ENCODE assay signal across 16 cellular contexts in the genomic region with DNA sequence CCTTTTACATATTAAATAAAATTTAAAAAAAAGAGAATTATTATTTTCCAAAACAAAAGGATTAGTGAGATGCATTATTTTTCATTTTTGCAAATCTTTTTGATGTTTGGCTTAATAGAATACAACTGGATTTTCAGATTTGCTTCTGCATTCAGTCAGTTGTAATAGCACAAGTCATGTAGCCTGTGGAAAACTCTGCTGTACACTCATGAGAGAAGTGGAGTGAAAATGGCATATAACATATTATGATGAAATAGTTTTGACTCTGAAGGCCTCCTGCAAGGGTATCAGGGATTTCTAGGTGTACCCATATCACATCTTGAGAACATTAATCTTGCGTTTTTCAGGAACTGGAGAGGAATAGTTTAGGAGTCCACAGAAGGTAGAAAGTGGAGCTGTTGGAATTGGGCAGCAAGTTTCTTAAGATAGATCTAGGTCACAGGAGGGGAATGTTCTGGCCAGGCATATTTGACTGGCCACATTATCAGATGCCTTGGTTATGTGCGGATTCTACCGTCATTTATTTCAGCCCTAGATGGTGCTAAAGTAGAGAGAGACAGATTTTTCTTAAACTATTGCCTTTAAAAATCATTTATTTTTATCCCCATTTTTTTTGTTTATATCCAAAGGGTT. TPM values are rescaled to one million over a fixed set of nuclear protein-coding genes. Genes with fewer than 3 reads are reported as not detected.
DNase-seq lines count a peak whose midpoint lies in the region; ATAC-seq and TF ChIP-seq lines count a peak whose summit lies in the region.
"Had no signal": no experiment of that assay in that cellular context is flagged by ENCODE, and none has a peak within 500 bp of the region (broad histone marks: within the 10 kb centered on the region; RNA-seq: fewer than 3 reads in every experiment).

No MANE protein-coding gene starts in this region.

- H3K9me3 ChIP-seq in CD4-positive, alpha-beta T cell (ENCODE audit: control insufficient read depth, low read length), result no peaks in the 10 kb centered on the region
- H3K9me3 ChIP-seq in OCI-LY1 (ENCODE audit: low read length), result peaks cover 5% of the 10 kb centered on the region; the same call in 1 of the 2 replicates
- no peaks in the 10 kb centered on the region for H3K9me3 ChIP-seq in naive thymus-derived CD4-positive, alpha-beta T cell (ENCODE audit: control insufficient read depth in 2 of 3, low read length in 3 of 3)
- peaks cover 18% of the 10 kb centered on the region for H3K9me3 ChIP-seq in endodermal cell (ENCODE audit: control insufficient read depth, low read length)
- H3K9me3 ChIP-seq: BE2C, SK-N-SH had no signal

- no peaks in the 10 kb centered on the region for H4K20me1 ChIP-seq in OCI-LY1 (ENCODE audit: insufficient read depth, low read length)

- H3K4me1 Mint-ChIP-seq in CD4-positive, alpha-beta T cell (ENCODE audit: low read depth), result peaks cover 76% of the 10 kb centered on the region
- peaks cover 42 to 71% of the 10 kb centered on the region in 2 donors for H3K4me1 Mint-ChIP-seq in effector memory CD8-positive, alpha-beta T cell (ENCODE audit: low read depth in 2 of 2)
- H3K4me1 Mint-ChIP-seq in naive thymus-derived CD4-positive, alpha-beta T cell, result peaks cover 54 to 93% (median 83%) of the 10 kb centered on the region in 7 donors
- peaks cover 5% of the 10 kb centered on the region for H3K4me1 Mint-ChIP-seq in endodermal cell

- no peaks in the 10 kb centered on the region for H3K27me3 ChIP-seq in CD4-positive, alpha-beta T cell (ENCODE audit: control insufficient read depth, insufficient read depth, low read length)
- H3K27me3 ChIP-seq in OCI-LY1 (ENCODE audit: insufficient read depth, low read length), result no peaks in the 10 kb centered on the region
- H3K27me3 ChIP-seq in naive thymus-derived CD4-positive, alpha-beta T cell (ENCODE audit: control insufficient read depth in 2 of 2, insufficient read depth in 2 of 2, low read length in 2 of 2), result no peaks in the 10 kb centered on the region
- no peaks in the 10 kb centered on the region for H3K27me3 ChIP-seq in endodermal cell (ENCODE audit: control insufficient read depth, insufficient read depth, low read length, poor library complexity, severe bottlenecking)
- H3K27me3 ChIP-seq: BE2C, brain microvascular endothelial cell had no signal

- H3K36me3 ChIP-seq in OCI-LY1 (ENCODE audit: insufficient read depth, low read length) (peaks cover 42% of the 10 kb centered on the region), endodermal cell (ENCODE audit: control insufficient read depth, insufficient read depth, low read length) (no peaks in the 10 kb centered on the region)
- no peaks in the 10 kb centered on the region for H3K36me3 ChIP-seq in naive thymus-derived CD4-positive, alpha-beta T cell (ENCODE audit: control insufficient read depth in 2 of 3, insufficient read depth in 3 of 3, low read length in 3 of 3)
- H3K36me3 ChIP-seq: brain microvascular endothelial cell had no signal

- H2AFZ ChIP-seq in OCI-LY1 (ENCODE audit: low read length), result no peak overlapping the region
- H2AFZ ChIP-seq: GM23338 had no signal

- intact Hi-C loops in CD4-positive, alpha-beta T cell (cut with DNase I, micrococcal nuclease), result loop anchor here in 1 of 2 experiments (1.0 kb wide), 1 partner anchor 13 kb away; no protein-coding TSS in a partner anchor
- intact Hi-C loops in naive thymus-derived CD4-positive, alpha-beta T cell (cut with micrococcal nuclease), result no loop called here

- H3K4me3 ChIP-seq in OCI-LY1 (ENCODE audit: low read depth, low read length, poor library complexity, severe bottlenecking), result no peak overlapping the region
- H3K4me3 ChIP-seq in naive thymus-derived CD4-positive, alpha-beta T cell (ENCODE audit: low read length), result no peak overlapping the region
- no peak overlapping the region for H3K4me3 ChIP-seq in endodermal cell (ENCODE audit: low read length)
- H3K4me3 ChIP-seq: GM23338 had no signal

- H3F3A ChIP-seq in OCI-LY1 (ENCODE audit: insufficient read depth, low read length), result peaks cover 10% of the 10 kb centered on the region

- H3K9me3 Mint-ChIP-seq in CD4-positive, alpha-beta T cell, result no peaks in the 10 kb centered on the region
- H3K9me3 Mint-ChIP-seq in effector memory CD8-positive, alpha-beta T cell, result no peaks in the 10 kb centered on the region
- peaks cover 0 to 5% (median 0%) of the 10 kb centered on the region in 11 donors for H3K9me3 Mint-ChIP-seq in naive thymus-derived CD4-positive, alpha-beta T cell
- peaks cover 12% of the 10 kb centered on the region for H3K9me3 Mint-ChIP-seq in endodermal cell

- peak overlapping the region; percentile 66 for H3K27ac Mint-ChIP-seq in CD4-positive, alpha-beta T cell
- H3K27ac Mint-ChIP-seq in effector memory CD8-positive, alpha-beta T cell, result peak overlapping the region; percentile 83 to 86
- peak overlapping the region in 8 of 9 donors; percentile 72 to 91 (median 80) for H3K27ac Mint-ChIP-seq in naive thymus-derived CD4-positive, alpha-beta T cell
- H3K27ac Mint-ChIP-seq in endodermal cell, result no peak overlapping the region

- DNase-seq in CD4-positive, alpha-beta T cell, result no peak
- no peak for DNase-seq in effector memory CD8-positive, alpha-beta T cell
- DNase-seq in naive thymus-derived CD4-positive, alpha-beta T cell, result no peak
- DNase-seq in NCI-H1417 treated with DMSO at 0.1 percent for 48 hours (lab: John Stamatoyannopoulos, UW) (no peak), NCI-H1105 treated with DMSO at 0.1 percent for 48 hours (lab: John Stamatoyannopoulos, UW) (no peak), endodermal cell (no peak)
- DNase-seq: brain microvascular endothelial cell, EL, KG1, NCI-H2029, posterior cingulate gyrus, SK-N-SH had no signal

- no peak for TF ChIP-seq CTCF in CD4-positive, alpha-beta T cell (IDR thresholded peaks at IDR 0.05)
- TF ChIP-seq CTCF in OCI-LY1 (IDR thresholded peaks at IDR 0.05; ENCODE audit: low read length) (no peak), endodermal cell (conservative IDR thresholded peaks at IDR 0.05) (no peak)

- H3K4me1 ChIP-seq in OCI-LY1 (ENCODE audit: insufficient read depth, low read length, severe bottlenecking) (peaks cover 34% of the 10 kb centered on the region), endodermal cell (ENCODE audit: control insufficient read depth, insufficient read depth, low read length) (no peaks in the 10 kb centered on the region)
- H3K4me1 ChIP-seq in naive thymus-derived CD4-positive, alpha-beta T cell (ENCODE audit: control insufficient read depth in 2 of 2, insufficient read depth in 2 of 2, low read length in 2 of 2), result peaks cover 29 to 39% of the 10 kb centered on the region in 2 donors

- H3K27me3 Mint-ChIP-seq in CD4-positive, alpha-beta T cell, result no peaks in the 10 kb centered on the region
- no peaks in the 10 kb centered on the region for H3K27me3 Mint-ChIP-seq in effector memory CD8-positive, alpha-beta T cell
- H3K27me3 Mint-ChIP-seq in naive thymus-derived CD4-positive, alpha-beta T cell, result no peaks in the 10 kb centered on the region
- H3K27me3 Mint-ChIP-seq in endodermal cell (ENCODE audit: insufficient read depth), result no peaks in the 10 kb centered on the region

- peaks cover 88% of the 10 kb centered on the region for H3K79me2 ChIP-seq in OCI-LY1 (ENCODE audit: insufficient read depth, low read length)

- no peak overlapping the region for H3K4me2 ChIP-seq in OCI-LY1 (ENCODE audit: low read length)
- H3K4me2 ChIP-seq: GM23338, SK-N-SH had no signal

- no peak overlapping the region for H3K4me3 Mint-ChIP-seq in CD4-positive, alpha-beta T cell
- no peak overlapping the region for H3K4me3 Mint-ChIP-seq in effector memory CD8-positive, alpha-beta T cell
- H3K4me3 Mint-ChIP-seq in naive thymus-derived CD4-positive, alpha-beta T cell, result peak overlapping the region in 6 of 10 donors; percentile 22 to 56 (median 40)
- no peak overlapping the region for H3K4me3 Mint-ChIP-seq in endodermal cell
- H3K4me3 Mint-ChIP-seq: GM23338 had no signal

- POLR2A ChIA-PET in CD4-positive, alpha-beta T cell (lab: Charles Lee), result interaction anchor here (0.7 to 1.5 kb wide), 2 partner anchors 16 to 81 kb away, joined by 3 to 6 read pairs; partner anchors contain the start of gene LNPEP
- POLR2A ChIA-PET in naive thymus-derived CD4-positive, alpha-beta T cell (lab: Charles Lee), result interaction anchor here (0.6 to 1.3 kb wide), 5 partner anchors 16 to 129 kb away, joined by 3 to 4 read pairs (median 3); partner anchors contain the start of gene LNPEP

- CTCF ChIA-PET in CD4-positive, alpha-beta T cell (lab: Charles Lee), result interaction anchor here (0.8 kb wide), 1 partner anchor 200 kb away, joined by 3 read pairs; no protein-coding TSS in a partner anchor
- CTCF ChIA-PET in naive thymus-derived CD4-positive, alpha-beta T cell (lab: Charles Lee), result interaction anchor here (0.5 kb wide), 1 partner anchor 9 kb away, joined by 3 read pairs; no protein-coding TSS in a partner anchor

- H3K9ac ChIP-seq in OCI-LY1 (ENCODE audit: low read length) (no peak overlapping the region), endodermal cell (ENCODE audit: extremely low read depth, low read length, poor library complexity, severe bottlenecking) (no peak overlapping the region)
- H3K9ac ChIP-seq: SK-N-SH had no signal

- ATAC-seq in CD4-positive, alpha-beta T cell (ENCODE audit: poor library complexity), result no peak
- ATAC-seq in effector memory CD8-positive, alpha-beta T cell (replicated peaks), result no peak
- no peak for ATAC-seq in naive thymus-derived CD4-positive, alpha-beta T cell
- ATAC-seq in HG03025 (IDR thresholded peaks at IDR 0.05; ENCODE audit: low FRiP score, unreplicated experiment), result no peak

- WGBS in endodermal cell (ENCODE audit: insufficient coverage in 1 of 2, insufficient read length in 1 of 2), 2 experiments, result 97 to 100% methylated on average over 2 to 3 of the region's 3 CpGs

- H3K36me3 Mint-ChIP-seq in CD4-positive, alpha-beta T cell (ENCODE audit: low read depth), result peaks cover 25% of the 10 kb centered on the region
- no peaks in the 10 kb centered on the region for H3K36me3 Mint-ChIP-seq in effector memory CD8-positive, alpha-beta T cell (ENCODE audit: insufficient read depth)
- H3K36me3 Mint-ChIP-seq in naive thymus-derived CD4-positive, alpha-beta T cell, result peaks cover 0 to 25% (median 18%) of the 10 kb centered on the region in 5 donors
- peaks cover 7% of the 10 kb centered on the region for H3K36me3 Mint-ChIP-seq in endodermal cell (ENCODE audit: low read depth)

- no peaks in the 10 kb centered on the region for H3K9me2 ChIP-seq in OCI-LY1 (ENCODE audit: low read depth, low read length)
- H3K9me2 ChIP-seq: SK-N-SH had no signal

- no peak overlapping the region for H3K27ac ChIP-seq in CD4-positive, alpha-beta T cell (ENCODE audit: low read depth, low read length)
- H3K27ac ChIP-seq in OCI-LY1 (ENCODE audit: low read depth, low read length, poor library complexity, severe bottlenecking), result peak overlapping the region; percentile 47
- H3K27ac ChIP-seq in naive thymus-derived CD4-positive, alpha-beta T cell (ENCODE audit: low read depth, low read length), result no peak overlapping the region
- H3K27ac ChIP-seq in endodermal cell (ENCODE audit: low read depth, low read length), result no peak overlapping the region
- H3K27ac ChIP-seq: brain microvascular endothelial cell had no signal

RNA-seq across cellular contexts. Expression of gene LNPEP, which starts 16.4 kb away (rescaled TPM):
- 10 to 100 TPM; 52.0 to 52.7 TPM for total RNA-seq in CD4-positive, alpha-beta T cell
- total RNA-seq in naive thymus-derived CD4-positive, alpha-beta T cell, result 100 to 1,000 TPM in 1 of 5 experiments, 10 to 100 TPM in 4; 82.4 to 109 (median 88.8) TPM
- polyA plus RNA-seq in naive thymus-derived CD4-positive, alpha-beta T cell, result 10 to 100 TPM; 53.2 to 54.5 TPM
- 10 to 100 TPM; 11.2 to 12.3 TPM for total RNA-seq in endodermal cell
- 6.3 TPM for polyA plus RNA-seq in endodermal cell (2013, experiment 1 of 2)
- 6.3 TPM for polyA plus RNA-seq in endodermal cell (2013, experiment 2 of 2)

Comparison
In these comparisons a context has a peak if more than half of its experiments do, and no peak if none do; other contexts are left out.
1. H3K4me3 Mint-ChIP-seq: peak in naive thymus-derived CD4-positive, alpha-beta T cell (6 of 10); none in CD4-positive, alpha-beta T cell (single experiment), effector memory CD8-positive, alpha-beta T cell (0 of 2) and endodermal cell (single experiment).